ENCODE assay signal across 28 cellular contexts in the genomic region with DNA sequence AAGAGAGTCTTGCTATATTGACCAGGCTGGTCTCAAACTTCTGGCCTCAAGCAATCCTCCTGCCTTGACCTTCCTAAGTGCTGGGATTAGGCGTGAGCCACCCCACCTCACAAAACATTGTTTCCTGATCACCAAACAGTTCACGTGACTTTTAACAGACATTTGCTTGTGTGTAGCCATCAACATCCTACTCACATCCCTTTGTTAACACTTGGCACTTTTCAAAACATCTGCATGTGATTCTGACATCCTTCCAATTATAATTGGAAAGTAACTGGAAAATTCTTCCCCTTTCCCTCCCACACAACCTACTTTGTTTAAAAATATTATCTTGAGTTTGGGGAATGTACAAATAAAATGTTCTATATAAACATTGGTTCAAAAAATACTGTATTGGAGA.
"Had no signal": no experiment of that assay in that cellular context is flagged by ENCODE, and none has a peak within 500 bp of the region (broad histone marks: within the 10 kb centered on the region; RNA-seq: fewer than 3 reads in every experiment).

No MANE protein-coding gene starts in this region.

- ATAC-seq: left colon; left lung; mucosa of descending colon; naive thymus-derived CD4-positive, alpha-beta T cell; natural killer cell treated with Interleukin-12 subunit alpha and Interleukin-12 subunit beta and Interleukin-15 and Interleukin-18, amount 100 ng/mL, for 72 hours; right cardiac atrium; stimulated activated effector memory CD8-positive, alpha-beta T cell treated with anti-CD3 and anti-CD28 coated beads, Interleukin-12 subunit alpha, Interleukin-12 subunit beta, amount 100 ng/mL, for 72 hours; upper lobe of right lung had no signal

- H3K4me3 ChIP-seq: left lung, lung, mucosa of descending colon, ovary, sigmoid colon, spleen, suprapubic skin, thoracic aorta, tibial artery, upper lobe of right lung, uterus had no signal

- DNase-seq: hypothalamus; immature natural killer cell; kidney; left colon; left lung; mesendoderm; midbrain; mucosa of descending colon; naive thymus-derived CD4-positive, alpha-beta T cell; ovary; right cardiac atrium; sigmoid colon; small intestine; spleen; stimulated activated CD4-positive, alpha-beta T cell treated with anti-CD3 and anti-CD28 coated beads, Interleukin-4, amount 100 ng/mL, for 24 hours; stimulated activated naive CD4-positive, alpha-beta T cell; tibial artery; trophoblast cell; upper lobe of right lung; uterus had no signal

- H3K27me3 Mint-ChIP-seq: naive thymus-derived CD4-positive, alpha-beta T cell; natural killer cell treated with Interleukin-12 subunit alpha and Interleukin-12 subunit beta and Interleukin-15 and Interleukin-18, amount 100 ng/mL, for 72 hours; progenitor cell of endocrine pancreas; stimulated activated naive CD8-positive, alpha-beta T cell treated with anti-CD3 and anti-CD28 coated beads, Interleukin-15, Interleukin-2, amounts not matched to agents 100 ng/mL and 50 ng/mL, for 24 hours had no signal

- FAIRE-seq: islet of Langerhans, kidney, small intestine had no signal

- H3K4me1 Mint-ChIP-seq: immature natural killer cell had no signal

- H3K36me3 ChIP-seq: left lung, ovary, sigmoid colon, spleen, suprapubic skin, thoracic aorta, tibial artery, upper lobe of right lung, uterus had no signal

- H3K9me3 Mint-ChIP-seq: immature natural killer cell; natural killer cell treated with Interleukin-12 subunit alpha and Interleukin-12 subunit beta and Interleukin-15 and Interleukin-18, amount 100 ng/mL, for 72 hours had no signal

- H3K27me3 ChIP-seq: left lung, ovary, sigmoid colon, spleen, suprapubic skin, tibial artery, upper lobe of right lung, uterus had no signal

- H3K36me3 Mint-ChIP-seq: immature natural killer cell; natural killer cell treated with Interleukin-12 subunit alpha and Interleukin-12 subunit beta and Interleukin-15 and Interleukin-18, amount 100 ng/mL, for 72 hours had no signal

- H3K9me3 ChIP-seq: left lung, mucosa of descending colon, ovary, sigmoid colon, spleen, suprapubic skin, thoracic aorta, tibial artery, upper lobe of right lung, uterus had no signal

- H3K4me3 Mint-ChIP-seq: immature natural killer cell; naive thymus-derived CD4-positive, alpha-beta T cell; natural killer cell treated with Interleukin-12 subunit alpha and Interleukin-12 subunit beta and Interleukin-15 and Interleukin-18, amount 100 ng/mL, for 72 hours; stimulated activated effector memory CD8-positive, alpha-beta T cell treated with anti-CD3 and anti-CD28 coated beads, Interleukin-12 subunit alpha, Interleukin-12 subunit beta, amount 100 ng/mL, for 72 hours; stimulated activated naive CD8-positive, alpha-beta T cell treated with anti-CD3 and anti-CD28 coated beads, Interleukin-15, Interleukin-2, amounts not matched to agents 100 ng/mL and 50 ng/mL, for 24 hours had no signal

- H3K27ac Mint-ChIP-seq: immature natural killer cell; naive thymus-derived CD4-positive, alpha-beta T cell; natural killer cell treated with Interleukin-12 subunit alpha and Interleukin-12 subunit beta and Interleukin-15 and Interleukin-18, amount 100 ng/mL, for 72 hours; progenitor cell of endocrine pancreas; stimulated activated effector memory CD8-positive, alpha-beta T cell treated with anti-CD3 and anti-CD28 coated beads, Interleukin-12 subunit alpha, Interleukin-12 subunit beta, amount 100 ng/mL, for 72 hours; stimulated activated naive CD8-positive, alpha-beta T cell treated with anti-CD3 and anti-CD28 coated beads, Interleukin-15, Interleukin-2, amounts not matched to agents 100 ng/mL and 50 ng/mL, for 24 hours had no signal

- H3K27ac ChIP-seq: left lung, ovary, sigmoid colon, spleen, suprapubic skin, thoracic aorta, tibial artery, upper lobe of right lung, uterus had no signal

- H3K4me1 ChIP-seq: left lung, sigmoid colon, suprapubic skin, tibial artery, upper lobe of right lung, uterus had no signal
